8 cellular contexts compared by ENCODE assay signal in the genomic region with DNA sequence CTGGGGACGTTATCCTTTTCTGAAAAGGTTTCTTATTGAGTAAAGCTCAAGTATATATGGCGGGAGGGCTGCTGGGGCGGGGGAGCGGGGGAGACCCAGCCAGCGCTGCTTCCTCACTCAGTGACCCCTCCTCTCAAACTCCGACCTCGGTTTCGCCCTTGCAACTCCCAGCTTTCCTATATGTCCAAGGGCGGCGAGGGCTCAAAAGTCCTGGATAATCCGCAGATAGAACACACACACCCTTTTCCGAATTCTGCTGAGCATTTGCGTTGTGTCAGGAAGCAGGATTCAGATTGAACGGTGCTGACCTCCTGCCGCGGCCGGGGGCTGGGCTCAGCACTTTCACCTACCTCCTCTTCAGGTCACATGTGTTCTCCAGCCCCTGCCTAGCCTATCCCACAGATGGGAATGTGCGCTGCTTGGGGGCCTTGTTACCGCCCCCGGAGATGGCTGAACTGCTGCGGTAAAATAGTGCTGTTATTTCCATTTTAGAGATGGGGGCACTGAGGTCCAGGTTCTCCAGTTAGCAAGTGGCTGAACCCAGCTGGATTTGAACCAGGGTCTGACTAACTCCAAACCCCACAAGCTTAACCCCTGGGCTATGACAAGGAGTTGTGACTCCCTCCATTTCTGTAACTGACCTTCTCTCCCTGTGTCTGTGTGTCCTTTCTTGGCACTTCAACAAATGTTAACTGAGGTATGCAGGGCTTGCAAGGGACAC. TPM values are rescaled to one million over a fixed set of nuclear protein-coding genes. Genes with fewer than 3 reads are reported as not detected.
A peak's percentile ranks its signal among the peaks of the same experiment; 100 is the strongest.
DNase-seq lines count a peak whose midpoint lies in the region; ATAC-seq and TF ChIP-seq lines count a peak whose summit lies in the region.

No MANE protein-coding gene starts in this region.

- H3K4me1 Mint-ChIP-seq in endothelial cell (ENCODE audit: unreplicated experiment), result peaks cover 43% of the 10 kb centered on the region

- no peaks in the 10 kb centered on the region for H3K36me3 Mint-ChIP-seq in endothelial cell (ENCODE audit: low read depth, unreplicated experiment)

- H2AFZ ChIP-seq in OCI-LY7 (ENCODE audit: low read length) (0 out of 2 replicates have a peak overlapping the region, but pooled peaks have one; percentile 49), parathyroid adenoma (peak overlapping the region; percentile 62)

- CTCF ChIA-PET in OCI-LY7 (lab: Charles Lee; ENCODE audit: unreplicated experiment), result interaction anchor here (0.6 kb wide), 3 partner anchors 188 to 292 kb away, joined by 3 to 6 read pairs (median 6); no protein-coding TSS in a partner anchor

- H3K79me2 ChIP-seq in OCI-LY7 (ENCODE audit: insufficient read depth, low read depth, low read length) (no peaks in the 10 kb centered on the region; the same call in 1 of the 2 replicates), parathyroid adenoma (peaks cover 4% of the 10 kb centered on the region)

- H3K36me3 ChIP-seq in OCI-LY7 (ENCODE audit: insufficient read depth, low read length) (no peaks in the 10 kb centered on the region), parathyroid adenoma (ENCODE audit: control insufficient read depth, insufficient read depth, low read length) (no peaks in the 10 kb centered on the region)

- H3K4me3 ChIP-seq in GM12864 (ENCODE audit: low read depth, low read length), result peak overlapping the region; percentile 61; the same call in 1 of the 2 replicates
- peak overlapping the region; percentile 78 for H3K4me3 ChIP-seq in OCI-LY7 (ENCODE audit: low read depth, low read length, poor library complexity, severe bottlenecking)
- no peak overlapping the region for H3K4me3 ChIP-seq in parathyroid adenoma (ENCODE audit: low read depth, low read length)

- peak overlapping the region; percentile 65 for H3K27ac Mint-ChIP-seq in endothelial cell (ENCODE audit: unreplicated experiment)

- DNase-seq in GM12864 (ENCODE audit: low read depth), result no peak
- DNase-seq in OCI-LY7 (ENCODE audit: low spot score), result no peak
- peak; percentile 26 for DNase-seq in endothelial cell (ENCODE audit: low spot score)
- no peak for DNase-seq in NCI-H1694 (lab: John Stamatoyannopoulos, UW)

- H3K4me1 ChIP-seq in OCI-LY7 (ENCODE audit: insufficient read depth, low read length, poor library complexity, severe bottlenecking) (peaks cover 76% of the 10 kb centered on the region), parathyroid adenoma (no peaks in the 10 kb centered on the region)

- no peak for TF ChIP-seq CTCF in GM12864 (IDR thresholded peaks at IDR 0.05; ENCODE audit: low read depth, low read length, missing control alignments)
- TF ChIP-seq CTCF in OCI-LY7 (conservative IDR thresholded peaks at IDR 0.05; ENCODE audit: low read length), result no peak
- no peak for TF ChIP-seq CTCF in endothelial cell (IDR thresholded peaks at IDR 0.05; ENCODE audit: unreplicated experiment)
- no peak for TF ChIP-seq CTCF in parathyroid adenoma (IDR thresholded peaks at IDR 0.05)

- no peaks in the 10 kb centered on the region for H3K27me3 ChIP-seq in parathyroid adenoma (ENCODE audit: control insufficient read depth, insufficient read depth, low read length)

- H3K9me3 ChIP-seq in OCI-LY7 (ENCODE audit: low read length), result no peaks in the 10 kb centered on the region
- H3K9me3 ChIP-seq in parathyroid adenoma (ENCODE audit: control insufficient read depth, low read length), result no peaks in the 10 kb centered on the region

- peak overlapping the region; percentile 96 for H3K4me3 Mint-ChIP-seq in endothelial cell (ENCODE audit: unreplicated experiment)

- H4K20me1 ChIP-seq in OCI-LY7 (ENCODE audit: insufficient read depth, low read length), result 0 out of 2 replicates have a peak, but pooled peaks cover 1% of the 10 kb centered on the region

- no peaks in the 10 kb centered on the region for H3K9me3 Mint-ChIP-seq in endothelial cell (ENCODE audit: unreplicated experiment)

- H3K9ac ChIP-seq in parathyroid adenoma, result no peak overlapping the region

- no peak overlapping the region for H3K27ac ChIP-seq in OCI-LY7 (ENCODE audit: low read depth, low read length, poor library complexity, severe bottlenecking)
- no peak overlapping the region for H3K27ac ChIP-seq in parathyroid adenoma

- intact Hi-C loops in OCI-LY7 (cut with micrococcal nuclease; ENCODE audit: unreplicated experiment), result loop anchor here (1.0 to 5.0 kb wide), 2 partner anchors 48 to 187 kb away; no protein-coding TSS in a partner anchor

- H3K4me2 ChIP-seq in OCI-LY7 (ENCODE audit: low read length), result peak overlapping the region; percentile 60
- no peak overlapping the region for H3K4me2 ChIP-seq in parathyroid adenoma (ENCODE audit: low read length)

- BruUV-seq in OCI-LY7 (replicated peaks; lab: Mats Ljungman, UMichigan), result no TSS peak

- ATAC-seq in HG02798 (IDR thresholded peaks at IDR 0.05; ENCODE audit: poor library complexity, unreplicated experiment) (no peak), HG03045 (IDR thresholded peaks at IDR 0.05; ENCODE audit: unreplicated experiment) (no peak), GM19035 (IDR thresholded peaks at IDR 0.05; ENCODE audit: unreplicated experiment) (no peak)

- H3K27me3 Mint-ChIP-seq in endothelial cell (ENCODE audit: unreplicated experiment), result peaks cover 7% of the 10 kb centered on the region

- H3K9me2 ChIP-seq in OCI-LY7 (ENCODE audit: insufficient read depth, low read length), result no peaks in the 10 kb centered on the region

- POLR2A ChIA-PET in OCI-LY7 (lab: Charles Lee), result interaction anchor here (0.6 to 1.1 kb wide), 2 partner anchors 205 to 249 kb away, joined by 4 to 6 read pairs; no protein-coding TSS in a partner anchor

RNA-seq across cellular contexts. Expression of a gene that starts 0.8 kb away (rescaled TPM):
- total RNA-seq in OCI-LY7 (2014; rRNA removed; shearing (Covaris generic)), result 5.5 and 6.5 TPM in 2 replicates
- 8.4 and 13.8 TPM in 2 replicates for total RNA-seq in OCI-LY7 (2022)
- 48.0 TPM for total RNA-seq in endothelial cell (ENCODE audit: unreplicated experiment)

RNA-seq across cellular contexts. Expression of a gene that starts 30.2 kb away (rescaled TPM):
- total RNA-seq in OCI-LY7 (2014; rRNA removed; shearing (Covaris generic)), result 2.2 and 4.1 TPM in 2 replicates
- total RNA-seq in OCI-LY7 (2022), result 0.98 and 1.2 TPM in 2 replicates
- total RNA-seq in endothelial cell (ENCODE audit: unreplicated experiment), result 0.46 TPM
